In the genomic region with DNA sequence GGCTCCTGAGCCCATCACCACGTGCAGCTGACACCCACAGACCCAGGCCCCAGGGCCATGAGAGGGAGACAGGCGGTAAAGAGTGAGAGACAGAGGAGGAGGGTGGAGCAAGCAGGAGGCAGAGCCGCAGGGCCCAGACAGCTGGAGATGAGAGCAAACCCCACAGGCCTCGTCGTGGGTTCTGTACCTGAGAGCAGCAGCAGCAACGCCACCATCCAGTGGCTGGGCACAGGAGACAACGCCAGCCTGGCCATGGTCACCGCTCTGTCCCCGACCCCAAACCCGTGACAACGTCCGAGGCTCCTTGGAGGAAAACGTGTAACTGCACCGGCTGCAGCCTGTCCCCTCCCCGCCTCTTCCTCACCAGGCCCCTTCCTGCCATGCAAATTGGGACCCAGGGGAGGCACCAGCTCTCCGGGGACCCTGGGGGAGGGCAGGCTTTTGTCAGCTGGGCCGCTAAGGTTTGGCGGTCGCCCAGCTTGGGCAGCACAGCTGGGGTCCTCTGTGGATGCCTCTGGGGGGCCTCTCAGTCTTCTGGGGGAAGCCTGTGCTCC, we compare ENCODE assay signal across 9 cellular contexts. TPM values are rescaled to one million over a fixed set of nuclear protein-coding genes. Genes with fewer than 3 reads are reported as not detected.
DNase-seq lines count a peak whose midpoint lies in the region; ATAC-seq and TF ChIP-seq lines count a peak whose summit lies in the region.
"Had no signal": no experiment of that assay in that cellular context is flagged by ENCODE, and none has a peak within 500 bp of the region (broad histone marks: within the 10 kb centered on the region; RNA-seq: fewer than 3 reads in every experiment).

A gene (minus strand): TSS at position 324 of the 554 bp plus-strand sequence. CDS start 70 bp downstream, at position 254.

- DNase-seq in T-helper 2 cell treated with Interferon-gamma antibody and Interleukin-4, amounts not matched to agents 5 μg/mL and 100 μg/mL, for 36 hours (ENCODE audit: low spot score): peak; percentile 36
- DNase-seq in left ventricle myocardium inferior: no peak
- no peak for DNase-seq in uterus
- no peak for DNase-seq in NCI-H748 (lab: John Stamatoyannopoulos, UW; ENCODE audit: unreplicated experiment)
- DNase-seq in NCI-H1930 (lab: John Stamatoyannopoulos, UW): no peak
- DNase-seq in NCI-H128 (lab: John Stamatoyannopoulos, UW; ENCODE audit: unreplicated experiment): no peak

- peaks cover 6% of the 10 kb centered on the region for H3K27me3 Mint-ChIP-seq in T-helper 2 cell treated with Interferon-gamma antibody and Interleukin-4, amounts not matched to agents 5 μg/mL and 100 μg/mL, for 36 hours (ENCODE audit: low read depth)

- H3K4me1 Mint-ChIP-seq in T-helper 2 cell treated with Interferon-gamma antibody and Interleukin-4, amounts not matched to agents 5 μg/mL and 100 μg/mL, for 36 hours (ENCODE audit: low read depth): peaks cover 13% of the 10 kb centered on the region

- H3K9me3 Mint-ChIP-seq in T-helper 2 cell treated with Interferon-gamma antibody and Interleukin-4, amounts not matched to agents 5 μg/mL and 100 μg/mL, for 36 hours: no peaks in the 10 kb centered on the region

- intact Hi-C loops in left ventricle myocardium inferior (cut with micrococcal nuclease): no loop called here
- intact Hi-C loops in uterus (cut with DNase I; ENCODE audit: low total_unique reads): no loop called here

- H3K27ac ChIP-seq in left ventricle myocardium inferior (replicated peaks) (peak within 1 kb of the TSS; percentile 82), uterus (peak within 1 kb of the TSS; percentile 57 to 58)

- peaks cover 28% of the 10 kb centered on the region for H3K4me1 ChIP-seq in left ventricle myocardium inferior
- H3K4me1 ChIP-seq in uterus: no peaks in the 10 kb centered on the region

- peak within 1 kb of the TSS; percentile 55 for H3K4me3 ChIP-seq in left ventricle myocardium inferior
- no peak within 1 kb of the TSS for H3K4me3 ChIP-seq in uterus

- peak within 1 kb of the TSS; percentile 97 for H3K4me3 Mint-ChIP-seq in T-helper 2 cell treated with Interferon-gamma antibody and Interleukin-4, amounts not matched to agents 5 μg/mL and 100 μg/mL, for 36 hours

- TF ChIP-seq CTCF in left ventricle myocardium inferior (IDR thresholded peaks at IDR 0.05; ENCODE audit: borderline replicate concordance): no peak
- no peak for TF ChIP-seq CTCF in uterus (IDR thresholded peaks at IDR 0.05)

- peak within 1 kb of the TSS; percentile 91 for H3K27ac Mint-ChIP-seq in T-helper 2 cell treated with Interferon-gamma antibody and Interleukin-4, amounts not matched to agents 5 μg/mL and 100 μg/mL, for 36 hours

- ATAC-seq in GM18867 (IDR thresholded peaks at IDR 0.05; ENCODE audit: unreplicated experiment): peak; percentile 77
- peak; percentile 79 for ATAC-seq in HG02642 (IDR thresholded peaks at IDR 0.05; ENCODE audit: poor library complexity, unreplicated experiment)

- H3K27me3 ChIP-seq in left ventricle myocardium inferior (ENCODE audit: low read depth): peaks cover 4% of the 10 kb centered on the region
- H3K27me3 ChIP-seq in uterus: no peaks in the 10 kb centered on the region

- no peaks in the 10 kb centered on the region for H3K9me3 ChIP-seq in left ventricle myocardium inferior (replicated peaks)
- no peaks in the 10 kb centered on the region for H3K9me3 ChIP-seq in uterus

- no peaks in the 10 kb centered on the region for H3K36me3 ChIP-seq in left ventricle myocardium inferior
- no peaks in the 10 kb centered on the region for H3K36me3 ChIP-seq in uterus

- H3K36me3 Mint-ChIP-seq in T-helper 2 cell treated with Interferon-gamma antibody and Interleukin-4, amounts not matched to agents 5 μg/mL and 100 μg/mL, for 36 hours (ENCODE audit: low read depth): peaks cover 7% of the 10 kb centered on the region

- TF ChIP-seq POLR2A in uterus (IDR thresholded peaks at IDR 0.05): no peak

RNA-seq across cellular contexts. Expression of the gene that starts here (rescaled TPM):
- total RNA-seq in left ventricle myocardium inferior: 4.6 TPM
- 10 to 100 TPM in 1 of 4 donors, 1 to 10 TPM in 2, under 1 TPM in 1; 0.29 to 13.4 (median 4.9) TPM for total RNA-seq in uterus
- total RNA-seq: temporal lobe had no signal
